ENCODE assay signal across 8 cellular contexts in genomic region chr19:7680606-7681335, GRCh38. TPM values are rescaled to one million over a fixed set of nuclear protein-coding genes. Genes with fewer than 3 reads are reported as not detected.
A peak's percentile ranks its signal among the peaks of the same experiment; 100 is the strongest.
DNase-seq lines count a peak whose midpoint lies in the region; ATAC-seq and TF ChIP-seq lines count a peak whose summit lies in the region.

Gene TRAPPC5 (plus strand): TSS chr19:7680833. CDS start chr19:7682254, 1,421 bp downstream.

- ATAC-seq in HG03354 (IDR thresholded peaks at IDR 0.05; ENCODE audit: poor library complexity, severe bottlenecking, unreplicated experiment): peak; percentile 63
- ATAC-seq in right lobe of liver: peak; percentile 83 to 94 (median 87)

- peaks cover 0 to 7% (median 0%) of the 10 kb centered on the region in 4 donors for H3K36me3 ChIP-seq in right lobe of liver

- CTCF ChIA-PET in activated CD4-positive, alpha-beta memory T cell treated with anti-CD3 and anti-CD28 coated beads, Interleukin-2, amount 10 ng/mL, durations not matched to agents 7 days and 5 days (lab: Charles Lee): interaction anchor here (0.6 to 3.0 kb wide), 65 partner anchors 8 to 581 kb away, joined by 3 to 55 read pairs (median 4); partner anchors contain the start of genes ARHGEF18, CD209, MAP2K7 and MCOLN1

- peaks cover 44% of the 10 kb centered on the region for H3K4me1 Mint-ChIP-seq in activated CD4-positive, alpha-beta memory T cell treated with anti-CD3 and anti-CD28 coated beads, Interleukin-2, amount 10 ng/mL, durations not matched to agents 7 days and 5 days

- peak; percentile 32 for TF ChIP-seq POLR2A in right lobe of liver (IDR thresholded peaks at IDR 0.05)

- intact Hi-C loops in dorsolateral prefrontal cortex (cut with DNase I): loop anchor here (1.0 to 10.0 kb wide), 10 partner anchors 28 to 578 kb away; partner anchors contain the start of genes CTXN1 (in 1 of the 2), MAP2K7 (in 1 of the 2) and SNAPC2 (in 1 of the 2)
- intact Hi-C loops in right lobe of liver (cut with DNase I): loop anchor here (10.0 kb wide), 1 partner anchor 114 kb away; no protein-coding TSS in a partner anchor

- peak within 1 kb of the TSS; percentile 71 to 100 (median 98) for H3K4me3 ChIP-seq in dorsolateral prefrontal cortex
- peak within 1 kb of the TSS; percentile 72 to 89 (median 89) for H3K4me3 ChIP-seq in right lobe of liver

- WGBS in right lobe of liver (ENCODE audit: insufficient coverage, low coverage, low lambda C conversion rate, missing lambda C conversion rate): 0% methylated on average over 8 of the region's 78 CpGs

- H3K4me3 Mint-ChIP-seq in activated CD4-positive, alpha-beta memory T cell treated with anti-CD3 and anti-CD28 coated beads, Interleukin-2, amount 10 ng/mL, durations not matched to agents 7 days and 5 days: peak within 1 kb of the TSS; percentile 88

- POLR2A ChIA-PET in activated CD4-positive, alpha-beta memory T cell treated with anti-CD3 and anti-CD28 coated beads, Interleukin-2, amount 10 ng/mL, durations not matched to agents 7 days and 5 days (lab: Charles Lee): interaction anchor here (0.9 to 2.7 kb wide), 10 partner anchors 18 to 221 kb away, joined by 3 to 15 read pairs (median 5); partner anchors contain the start of genes PET100, STXBP2 and XAB2

- H3K9me3 Mint-ChIP-seq in activated CD4-positive, alpha-beta memory T cell treated with anti-CD3 and anti-CD28 coated beads, Interleukin-2, amount 10 ng/mL, durations not matched to agents 7 days and 5 days: no peaks in the 10 kb centered on the region

- H3K36me3 Mint-ChIP-seq in activated CD4-positive, alpha-beta memory T cell treated with anti-CD3 and anti-CD28 coated beads, Interleukin-2, amount 10 ng/mL, durations not matched to agents 7 days and 5 days (ENCODE audit: low read depth): peaks cover 14% of the 10 kb centered on the region

- peaks cover 0 to 8% (median 0%) of the 10 kb centered on the region in 45 donors for H3K27me3 ChIP-seq in dorsolateral prefrontal cortex
- no peaks in the 10 kb centered on the region for H3K27me3 ChIP-seq in right lobe of liver

- H3K4me1 ChIP-seq in right lobe of liver: peaks cover 0 to 10% (median 4%) of the 10 kb centered on the region in 4 donors

- DNase-seq in NCI-H1436 (lab: John Stamatoyannopoulos, UW) (peak; percentile 77), NCI-H1436 treated with DMSO at 0.1 percent for 48 hours (lab: John Stamatoyannopoulos, UW) (no peak), NCI-H748 (lab: John Stamatoyannopoulos, UW; ENCODE audit: unreplicated experiment) (peak; percentile 82), dorsolateral prefrontal cortex (peak; percentile 74 to 92 (median 82)), right lobe of liver (peak; percentile 89 to 93 (median 90))
- DNase-seq in activated CD4-positive, alpha-beta memory T cell treated with anti-CD3 and anti-CD28 coated beads, Interleukin-2, amount 10 ng/mL, durations not matched to agents 7 days and 5 days: peak; percentile 89
- DNase-seq in stimulated activated CD4-positive, alpha-beta T cell treated with anti-CD3 and anti-CD28 coated beads, Interleukin-4, amount 100 ng/mL, for 1 hour: peak; percentile 88

- no peaks in the 10 kb centered on the region for H3K9me3 ChIP-seq in right lobe of liver

- H3K27me3 Mint-ChIP-seq in activated CD4-positive, alpha-beta memory T cell treated with anti-CD3 and anti-CD28 coated beads, Interleukin-2, amount 10 ng/mL, durations not matched to agents 7 days and 5 days: peaks cover 29% of the 10 kb centered on the region

- TF ChIP-seq CTCF in dorsolateral prefrontal cortex (IDR thresholded peaks at IDR 0.05 in 54 of 56, conservative IDR thresholded peaks at IDR 0.05 in 2 of 56; ENCODE audit: low read depth in 1 of 56, partially characterized antibody in 56 of 56) (peak; percentile 76 to 100 (median 97)), right lobe of liver (IDR thresholded peaks at IDR 0.05) (peak; percentile 99)

- H3K27ac Mint-ChIP-seq in activated CD4-positive, alpha-beta memory T cell treated with anti-CD3 and anti-CD28 coated beads, Interleukin-2, amount 10 ng/mL, durations not matched to agents 7 days and 5 days: peak within 1 kb of the TSS; percentile 84

- peak within 1 kb of the TSS in 57 of 59 donors; percentile 35 to 98 (median 87) for H3K27ac ChIP-seq in dorsolateral prefrontal cortex
- H3K27ac ChIP-seq in right lobe of liver: peak within 1 kb of the TSS; percentile 71 to 90 (median 72)

RNA-seq across cellular contexts. Expression of gene TRAPPC5, which starts in this region (rescaled TPM):
- 10 to 100 TPM; 92.5 to 94.7 TPM for total RNA-seq in activated CD4-positive, alpha-beta memory T cell treated with anti-CD3 and anti-CD28 coated beads, Interleukin-2, amount 10 ng/mL, durations not matched to agents 7 days and 5 days
- total RNA-seq in dorsolateral prefrontal cortex (100 to 1,000 TPM in 61 of 120 experiments, 10 to 100 TPM in 59; 59.2 to 143 (median 100) TPM), right lobe of liver (10 to 100 TPM; 41.7 to 66.5 (median 52.0) TPM)
